In the genomic region with DNA sequence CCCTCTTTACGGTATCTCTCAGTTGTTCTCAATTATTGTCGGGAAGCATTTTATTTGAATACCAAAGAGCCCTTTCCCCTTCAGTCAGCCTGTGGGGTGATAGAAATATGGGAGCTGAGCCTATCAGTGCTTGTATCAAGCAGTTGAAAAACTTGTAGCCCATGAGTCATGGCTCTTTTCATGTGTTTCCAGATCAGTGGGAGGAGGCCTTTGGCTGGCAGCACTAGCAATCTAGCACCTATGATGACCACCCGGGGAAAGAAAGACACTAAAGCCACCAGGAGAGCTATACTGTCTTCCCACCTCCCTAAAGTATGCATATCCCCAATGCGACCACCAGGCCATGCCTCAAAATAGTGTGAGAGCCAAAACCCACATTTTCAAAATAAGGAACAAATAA, we compare ENCODE assay signal across 19 cellular contexts.
"Had no signal": no experiment of that assay in that cellular context is flagged by ENCODE, and none has a peak within 500 bp of the region (broad histone marks: within the 10 kb centered on the region; RNA-seq: fewer than 3 reads in every experiment).

No MANE protein-coding gene starts in this region.

- FAIRE-seq: islet of Langerhans had no signal

- H3K27me3 Mint-ChIP-seq: activated CD4-positive, alpha-beta T cell treated with anti-CD3 and anti-CD28 coated beads, Interleukin-2, amount 10 ng/mL, durations not matched to agents 7 days and 5 days; activated naive CD4-positive, alpha-beta T cell treated with anti-CD3 and anti-CD28 coated beads, Interleukin-2, amount 50 U/mL, for 24 hours; natural killer cell treated with Interleukin-12 subunit alpha and Interleukin-12 subunit beta and Interleukin-15 and Interleukin-18, amount 100 ng/mL, for 72 hours had no signal

- ATAC-seq: activated CD8-positive, alpha-beta T cell treated with anti-CD3 and anti-CD28 coated beads, Interleukin-2, amount 10 ng/mL, durations not matched to agents 7 days and 5 days; lower lobe of right lung; natural killer cell treated with Interleukin-12 subunit alpha and Interleukin-12 subunit beta and Interleukin-15 and Interleukin-18, amount 100 ng/mL, for 72 hours; stimulated activated effector memory CD8-positive, alpha-beta T cell treated with anti-CD3 and anti-CD28 coated beads, Interleukin-12 subunit alpha, Interleukin-12 subunit beta, amount 100 ng/mL, for 72 hours had no signal

- H3K9me3 Mint-ChIP-seq: activated CD4-positive, alpha-beta T cell treated with anti-CD3 and anti-CD28 coated beads, Interleukin-2, amount 10 ng/mL, durations not matched to agents 7 days and 5 days had no signal

- H3K36me3 Mint-ChIP-seq: activated naive CD4-positive, alpha-beta T cell treated with anti-CD3 and anti-CD28 coated beads, Interleukin-2, amount 50 U/mL, for 24 hours; mesothelial cell of epicardium; stimulated activated effector memory CD8-positive, alpha-beta T cell treated with anti-CD3 and anti-CD28 coated beads, Interleukin-12 subunit alpha, Interleukin-12 subunit beta, amount 100 ng/mL, for 72 hours had no signal

- H3K4me1 Mint-ChIP-seq: activated CD4-positive, alpha-beta T cell treated with anti-CD3 and anti-CD28 coated beads, Interleukin-2, amount 10 ng/mL, durations not matched to agents 7 days and 5 days; activated naive CD4-positive, alpha-beta T cell treated with anti-CD3 and anti-CD28 coated beads, Interleukin-2, amount 50 U/mL, for 24 hours; mesothelial cell of epicardium; stimulated activated effector memory CD8-positive, alpha-beta T cell treated with anti-CD3 and anti-CD28 coated beads, Interleukin-12 subunit alpha, Interleukin-12 subunit beta, amount 100 ng/mL, for 72 hours had no signal

- H3K27ac Mint-ChIP-seq: activated CD4-positive, alpha-beta T cell treated with anti-CD3 and anti-CD28 coated beads, Interleukin-2, amount 10 ng/mL, durations not matched to agents 7 days and 5 days; activated CD8-positive, alpha-beta T cell treated with anti-CD3 and anti-CD28 coated beads, Interleukin-2, amount 10 ng/mL, durations not matched to agents 7 days and 5 days; activated naive CD4-positive, alpha-beta T cell treated with anti-CD3 and anti-CD28 coated beads, Interleukin-2, amount 50 U/mL, for 24 hours; mesothelial cell of epicardium; natural killer cell treated with Interleukin-12 subunit alpha and Interleukin-12 subunit beta and Interleukin-15 and Interleukin-18, amount 100 ng/mL, for 72 hours; stimulated activated effector memory CD8-positive, alpha-beta T cell treated with anti-CD3 and anti-CD28 coated beads, Interleukin-12 subunit alpha, Interleukin-12 subunit beta, amount 100 ng/mL, for 72 hours had no signal

- H3K4me3 Mint-ChIP-seq: activated CD4-positive, alpha-beta T cell treated with anti-CD3 and anti-CD28 coated beads, Interleukin-2, amount 10 ng/mL, durations not matched to agents 7 days and 5 days; activated CD8-positive, alpha-beta T cell treated with anti-CD3 and anti-CD28 coated beads, Interleukin-2, amount 10 ng/mL, durations not matched to agents 7 days and 5 days; activated naive CD4-positive, alpha-beta T cell treated with anti-CD3 and anti-CD28 coated beads, Interleukin-2, amount 50 U/mL, for 24 hours; mesothelial cell of epicardium; natural killer cell treated with Interleukin-12 subunit alpha and Interleukin-12 subunit beta and Interleukin-15 and Interleukin-18, amount 100 ng/mL, for 72 hours; stimulated activated effector memory CD8-positive, alpha-beta T cell treated with anti-CD3 and anti-CD28 coated beads, Interleukin-12 subunit alpha, Interleukin-12 subunit beta, amount 100 ng/mL, for 72 hours had no signal

- DNase-seq: activated CD4-positive, alpha-beta T cell treated with anti-CD3 and anti-CD28 coated beads, Interleukin-2, amount 10 ng/mL, durations not matched to agents 7 days and 5 days; activated CD4-positive, CD25-positive, alpha-beta regulatory T cell; activated CD8-positive, alpha-beta memory T cell treated with anti-CD3 and anti-CD28 coated beads, Interleukin-2, amount 50 U/mL, for 4 hours; activated CD8-positive, alpha-beta T cell treated with anti-CD3 and anti-CD28 coated beads, Interleukin-2, amount 10 ng/mL, durations not matched to agents 7 days and 5 days; activated effector memory CD4-positive, alpha-beta T cell treated with anti-CD3 and anti-CD28 coated beads, Interleukin-2, amount 50 U/mL, for 16 hours; activated T-cell treated with anti-CD3 and anti-CD28 coated beads, Interleukin-2, amount 50 U/mL, for 48 hours; dermis blood vessel endothelial cell; effector memory CD4-positive, alpha-beta T cell; lower lobe of right lung; sigmoid colon; stimulated activated CD4-positive, alpha-beta T cell treated with anti-CD3 and anti-CD28 coated beads, Interleukin-4, amount 100 ng/mL, for 24 hours; T-helper 1 cell; T-helper 9 cell; thyroid gland had no signal
